Comparison of ENCODE assay signal across 1 cellular context in genomic region chr6:11275598-11275997, GRCh38.
A peak's percentile ranks its signal among the peaks of the same experiment; 100 is the strongest.
TF ChIP-seq lines count a peak whose summit lies in the region.

No MANE protein-coding gene starts in this region.

TF ChIP-seq in liver, 16 proteins besides CTCF, POLR2A, EP300 and RAD21 (continued from another document):
- TF ChIP-seq HNF4A (conservative IDR thresholded peaks at IDR 0.05) = peak; percentile 71 to 77
- TF ChIP-seq EGR1 (IDR thresholded peaks at IDR 0.05; ENCODE audit: low read depth in 2 of 2) = no peak
- peak; percentile 22 for TF ChIP-seq ZBTB33 (IDR thresholded peaks at IDR 0.05)
- peak; percentile 16 to 68 for TF ChIP-seq JUND (IDR thresholded peaks at IDR 0.05)
- TF ChIP-seq HNF4G (IDR thresholded peaks at IDR 0.05) = peak; percentile 30
- TF ChIP-seq GABPA (IDR thresholded peaks at IDR 0.05 in 1 of 2, conservative IDR thresholded peaks at IDR 0.05 in 1 of 2) = no peak
- peak; percentile 55 for TF ChIP-seq YY1 (IDR thresholded peaks at IDR 0.05)
- TF ChIP-seq NR2F2 (IDR thresholded peaks at IDR 0.05) = no peak
- TF ChIP-seq FOXA1 (IDR thresholded peaks at IDR 0.05) = no peak
- TF ChIP-seq RXRA (IDR thresholded peaks at IDR 0.05) = peak; percentile 34 to 61
TF ChIP-seq in liver: peak in this region for 8.
